In the genomic region with DNA sequence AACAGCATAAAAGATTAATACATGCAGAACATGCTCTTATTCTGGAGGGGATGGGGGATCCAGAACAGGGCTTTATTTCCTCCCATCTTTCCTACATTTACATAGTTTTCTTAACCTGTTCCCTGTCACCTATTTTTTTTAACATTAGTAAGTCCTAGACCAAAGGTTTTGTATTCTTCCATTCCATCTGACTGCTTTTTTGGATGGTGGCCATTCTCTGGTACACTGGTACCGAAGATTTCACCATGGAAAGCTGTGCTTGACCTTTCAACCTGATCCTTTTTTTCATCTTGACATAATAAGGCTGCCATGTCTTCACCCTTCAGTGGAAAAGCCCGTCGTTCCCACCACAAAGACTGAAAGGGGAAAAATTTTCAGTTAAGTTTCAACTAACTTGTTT, we compare ENCODE assay signal across 13 cellular contexts. TPM values are rescaled to one million over a fixed set of nuclear protein-coding genes. Genes with fewer than 3 reads are reported as not detected.
A peak's percentile ranks its signal among the peaks of the same experiment; 100 is the strongest.
DNase-seq lines count a peak whose midpoint lies in the region; ATAC-seq and TF ChIP-seq lines count a peak whose summit lies in the region.
"Had no signal": no experiment of that assay in that cellular context is flagged by ENCODE, and none has a peak within 500 bp of the region (broad histone marks: within the 10 kb centered on the region; RNA-seq: fewer than 3 reads in every experiment).

No MANE protein-coding gene starts in this region.

- H3K4me3 Mint-ChIP-seq in activated T-cell treated with anti-CD3 and anti-CD28 coated beads, Interleukin-2, amount 50 U/mL, for 24 hours: no peak overlapping the region
- H3K4me3 Mint-ChIP-seq in activated T-cell treated with anti-CD3 and anti-CD28 coated beads, Interleukin-2, amount 50 U/mL, for 72 hours: no peak overlapping the region
- H3K4me3 Mint-ChIP-seq in natural killer cell (no peak overlapping the region), memory B cell (no peak overlapping the region)
- no peak overlapping the region for H3K4me3 Mint-ChIP-seq in natural killer cell treated with Interleukin-12 subunit alpha and Interleukin-12 subunit beta and Interleukin-15 and Interleukin-18, amount 100 ng/mL, for 72 hours
- H3K4me3 Mint-ChIP-seq: B cell; CD4-positive, CD25-positive, alpha-beta regulatory T cell had no signal

- peaks cover 87% of the 10 kb centered on the region for H3K36me3 Mint-ChIP-seq in activated T-cell treated with anti-CD3 and anti-CD28 coated beads, Interleukin-2, amount 50 U/mL, for 24 hours (ENCODE audit: low read depth)
- H3K36me3 Mint-ChIP-seq in activated T-cell treated with anti-CD3 and anti-CD28 coated beads, Interleukin-2, amount 50 U/mL, for 72 hours (ENCODE audit: insufficient read depth in 2 of 2): peaks cover 0 to 13% of the 10 kb centered on the region in 2 donors
- peaks cover 26% of the 10 kb centered on the region for H3K36me3 Mint-ChIP-seq in natural killer cell
- peaks cover 26% of the 10 kb centered on the region for H3K36me3 Mint-ChIP-seq in natural killer cell treated with Interleukin-12 subunit alpha and Interleukin-12 subunit beta and Interleukin-15 and Interleukin-18, amount 100 ng/mL, for 72 hours
- H3K36me3 Mint-ChIP-seq in memory B cell: peaks cover 19% of the 10 kb centered on the region

- no peaks in the 10 kb centered on the region for H3K9me3 Mint-ChIP-seq in activated T-cell treated with anti-CD3 and anti-CD28 coated beads, Interleukin-2, amount 50 U/mL, for 24 hours
- H3K9me3 Mint-ChIP-seq in activated T-cell treated with anti-CD3 and anti-CD28 coated beads, Interleukin-2, amount 50 U/mL, for 72 hours: no peaks in the 10 kb centered on the region
- H3K9me3 Mint-ChIP-seq in natural killer cell (no peaks in the 10 kb centered on the region), memory B cell (no peaks in the 10 kb centered on the region)
- no peaks in the 10 kb centered on the region for H3K9me3 Mint-ChIP-seq in natural killer cell treated with Interleukin-12 subunit alpha and Interleukin-12 subunit beta and Interleukin-15 and Interleukin-18, amount 100 ng/mL, for 72 hours
- H3K9me3 Mint-ChIP-seq: CD4-positive, CD25-positive, alpha-beta regulatory T cell had no signal

- no peaks in the 10 kb centered on the region for H3K27me3 Mint-ChIP-seq in activated T-cell treated with anti-CD3 and anti-CD28 coated beads, Interleukin-2, amount 50 U/mL, for 24 hours
- H3K27me3 Mint-ChIP-seq in activated T-cell treated with anti-CD3 and anti-CD28 coated beads, Interleukin-2, amount 50 U/mL, for 72 hours (ENCODE audit: low read depth): no peaks in the 10 kb centered on the region
- H3K27me3 Mint-ChIP-seq in natural killer cell (ENCODE audit: low read depth in 2 of 2): no peaks in the 10 kb centered on the region
- H3K27me3 Mint-ChIP-seq in natural killer cell treated with Interleukin-12 subunit alpha and Interleukin-12 subunit beta and Interleukin-15 and Interleukin-18, amount 100 ng/mL, for 72 hours: no peaks in the 10 kb centered on the region
- no peaks in the 10 kb centered on the region for H3K27me3 Mint-ChIP-seq in memory B cell
- H3K27me3 Mint-ChIP-seq: B cell; CD4-positive, CD25-positive, alpha-beta regulatory T cell had no signal

- DNase-seq in activated T-cell treated with anti-CD3 and anti-CD28 coated beads, Interleukin-2, amount 50 U/mL, for 24 hours: no peak
- DNase-seq in activated T-cell treated with anti-CD3 and anti-CD28 coated beads, Interleukin-2, amount 50 U/mL, for 72 hours: no peak
- DNase-seq in natural killer cell (no peak), memory B cell (ENCODE audit: low spot score in 2 of 2) (no peak), inferior parietal cortex (ENCODE audit: extremely low spot score) (no peak)
- no peak for DNase-seq in natural killer cell treated with Interleukin-12 subunit alpha and Interleukin-12 subunit beta and Interleukin-15 and Interleukin-18, amount 100 ng/mL, for 72 hours (ENCODE audit: low spot score)
- DNase-seq: Caco-2; CD4-positive, CD25-positive, alpha-beta regulatory T cell; GM23248 had no signal

- ATAC-seq in activated T-cell treated with anti-CD3 and anti-CD28 coated beads, Interleukin-2, amount 50 U/mL, for 72 hours (replicated peaks in 1 of 2): no peak
- ATAC-seq in natural killer cell (no peak), memory B cell (ENCODE audit: low read depth) (no peak), GM21786 (IDR thresholded peaks at IDR 0.05; ENCODE audit: unreplicated experiment) (no peak)
- no peak for ATAC-seq in natural killer cell treated with Interleukin-12 subunit alpha and Interleukin-12 subunit beta and Interleukin-15 and Interleukin-18, amount 100 ng/mL, for 72 hours
- ATAC-seq: A549, HepG2 had no signal

- peaks cover 4% of the 10 kb centered on the region for H3K4me1 Mint-ChIP-seq in activated T-cell treated with anti-CD3 and anti-CD28 coated beads, Interleukin-2, amount 50 U/mL, for 24 hours (ENCODE audit: low read depth)
- H3K4me1 Mint-ChIP-seq in activated T-cell treated with anti-CD3 and anti-CD28 coated beads, Interleukin-2, amount 50 U/mL, for 72 hours (ENCODE audit: low read depth): no peaks in the 10 kb centered on the region
- H3K4me1 Mint-ChIP-seq in natural killer cell: peaks cover 26 to 34% of the 10 kb centered on the region in 2 donors
- H3K4me1 Mint-ChIP-seq in natural killer cell treated with Interleukin-12 subunit alpha and Interleukin-12 subunit beta and Interleukin-15 and Interleukin-18, amount 100 ng/mL, for 72 hours (ENCODE audit: low read depth in 2 of 2): peaks cover 12 to 16% of the 10 kb centered on the region in 2 donors
- H3K4me1 Mint-ChIP-seq in memory B cell: no peaks in the 10 kb centered on the region
- H3K4me1 Mint-ChIP-seq: B cell had no signal

- H3K27ac Mint-ChIP-seq in activated T-cell treated with anti-CD3 and anti-CD28 coated beads, Interleukin-2, amount 50 U/mL, for 24 hours: peak overlapping the region; percentile 67
- H3K27ac Mint-ChIP-seq in activated T-cell treated with anti-CD3 and anti-CD28 coated beads, Interleukin-2, amount 50 U/mL, for 72 hours: no peak overlapping the region
- peak overlapping the region; percentile 1 to 30 for H3K27ac Mint-ChIP-seq in natural killer cell
- H3K27ac Mint-ChIP-seq in natural killer cell treated with Interleukin-12 subunit alpha and Interleukin-12 subunit beta and Interleukin-15 and Interleukin-18, amount 100 ng/mL, for 72 hours: no peak overlapping the region
- peak overlapping the region; percentile 59 for H3K27ac Mint-ChIP-seq in memory B cell
- H3K27ac Mint-ChIP-seq: B cell; CD4-positive, CD25-positive, alpha-beta regulatory T cell had no signal

- no peak for TF ChIP-seq CTCF in natural killer cell (IDR thresholded peaks at IDR 0.05)

- intact Hi-C loops in natural killer cell (cut with micrococcal nuclease): no loop called here

RNA-seq across cellular contexts. Expression of gene RPE, which starts 20.4 kb away (rescaled TPM):
- total RNA-seq in activated T-cell treated with anti-CD3 and anti-CD28 coated beads, Interleukin-2, amount 50 U/mL, for 72 hours: 10 to 100 TPM; 35.8 to 37.3 TPM
- total RNA-seq in natural killer cell: 10 to 100 TPM; 36.2 to 57.4 (median 52.4) TPM
- 10 to 100 TPM; 49.4 to 70.9 TPM for total RNA-seq in natural killer cell treated with Interleukin-12 subunit alpha and Interleukin-12 subunit beta and Interleukin-15 and Interleukin-18, amount 100 ng/mL, for 72 hours

Comparison
In these comparisons a context has a peak if more than half of its experiments do, and no peak if none do; other contexts are left out.
1. H3K27ac Mint-ChIP-seq: peak in activated T-cell treated with anti-CD3 and anti-CD28 coated beads, Interleukin-2, amount 50 U/mL, for 24 hours (single experiment), natural killer cell (2 of 2) and memory B cell (single experiment); none in activated T-cell treated with anti-CD3 and anti-CD28 coated beads, Interleukin-2, amount 50 U/mL, for 72 hours (single experiment) and natural killer cell treated with Interleukin-12 subunit alpha and Interleukin-12 subunit beta and Interleukin-15 and Interleukin-18, amount 100 ng/mL, for 72 hours (0 of 2).